ENCODE assay signal across 8 cellular contexts in genomic region chr19:48618916-48619691, GRCh38. TPM values are rescaled to one million over a fixed set of nuclear protein-coding genes. Genes with fewer than 3 reads are reported as not detected.
DNase-seq lines count a peak whose midpoint lies in the region; ATAC-seq and TF ChIP-seq lines count a peak whose summit lies in the region.

RPL18 (minus strand) TSS chr19:48619178; CDS start chr19:48619143, 35 bp downstream.
SPHK2 (plus strand) TSS chr19:48619506; CDS start chr19:48620515, 1,009 bp downstream.

- intact Hi-C loops in T-helper 1 cell treated with Interleukin-12 subunit alpha and Interleukin-12 subunit beta and Interleukin-4 antibody, amounts not matched to agents 30 ng/mL and 1 ng/mL, for 36 hours (cut with micrococcal nuclease) = loop anchor here (1.0 to 5.0 kb wide), 13 partner anchors 15 to 1257 kb away; partner anchors contain the start of genes CYTH2, EMP3, GRWD1 and GYS1
- intact Hi-C loops in heart right ventricle (cut with DNase I) = loop anchor here in 1 of 10 donors (1.0 kb wide), 1 partner anchor 30 kb away; no protein-coding TSS in a partner anchor
- intact Hi-C loops in posterior vena cava (cut with DNase I) = no loop called here
- intact Hi-C loops in upper lobe of right lung (cut with DNase I) = no loop called here

- DNase-seq in GM13976 (ENCODE audit: low spot score) (peak; percentile 99), NCI-H146 treated with DMSO at 0.1 percent for 48 hours (lab: John Stamatoyannopoulos, UW; ENCODE audit: unreplicated experiment) (peak; percentile 99), amniotic epithelial cell (ENCODE audit: low read depth) (peak; percentile 100), heart right ventricle (peak; percentile 97 to 98), posterior vena cava (ENCODE audit: low spot score) (peak; percentile 99), upper lobe of right lung (peak; percentile 98)

- ATAC-seq in HG02870 (IDR thresholded peaks at IDR 0.05; ENCODE audit: unreplicated experiment) (peak; percentile 80), heart right ventricle (peak; percentile 90 to 95 (median 93)), upper lobe of right lung (peak; percentile 89)

- 0% methylated on average over 69 of the region's 69 CpGs for WGBS in heart right ventricle, 2 donors

- H3K9me3 ChIP-seq in heart right ventricle = no peaks in the 10 kb centered on the region
- no peaks in the 10 kb centered on the region for H3K9me3 ChIP-seq in upper lobe of right lung

- H3K27ac ChIP-seq in heart right ventricle = peak within 1 kb of the TSS; percentile 64 to 93 (median 88)
- peak within 1 kb of the TSS; percentile 93 for H3K27ac ChIP-seq in upper lobe of right lung

- H3K36me3 ChIP-seq in heart right ventricle (peaks cover 0 to 39% (median 22%) of the 10 kb centered on the region in 9 donors), upper lobe of right lung (peaks cover 30% of the 10 kb centered on the region)

- H3K27me3 ChIP-seq in heart right ventricle (no peaks in the 10 kb centered on the region), upper lobe of right lung (no peaks in the 10 kb centered on the region)

- H3K4me3 ChIP-seq in heart right ventricle = peak within 1 kb of the TSS; percentile 74 to 95 (median 81)
- H3K4me3 ChIP-seq in upper lobe of right lung = peak within 1 kb of the TSS; percentile 90

- TF ChIP-seq CTCF in GM13976 (IDR thresholded peaks at IDR 0.05; ENCODE audit: borderline replicate concordance, control extremely low read depth, extremely low read depth, insufficient read depth, missing control alignments) (no peak), heart right ventricle (IDR thresholded peaks at IDR 0.05) (peak in 1 of 9 donors; percentile 9), upper lobe of right lung (IDR thresholded peaks at IDR 0.05) (no peak)

- in situ Hi-C loops in GM13976 (cut with MboI; ENCODE audit: low sequenced_read_pairs, unreplicated experiment) = no loop called here

- H3K4me1 ChIP-seq in heart right ventricle = peaks cover 18 to 60% (median 37%) of the 10 kb centered on the region in 9 donors
- H3K4me1 ChIP-seq in upper lobe of right lung = peaks cover 35% of the 10 kb centered on the region

RNA-seq across cellular contexts. Expression of gene RPL18, which starts in this region (rescaled TPM):
- total RNA-seq in T-helper 1 cell treated with Interleukin-12 subunit alpha and Interleukin-12 subunit beta and Interleukin-4 antibody, amounts not matched to agents 30 ng/mL and 1 ng/mL, for 36 hours = 1,358 and 1,391 TPM in 2 replicates
- 100 to 1,000 TPM; 493 to 753 (median 543) TPM for total RNA-seq in heart right ventricle
- 1,000 to 10,000 TPM; 1,418 to 2,257 TPM for polyA plus RNA-seq in heart right ventricle
- 100 to 1,000 TPM; 746 to 777 TPM for total RNA-seq in posterior vena cava
- 1,025 TPM for total RNA-seq in upper lobe of right lung

RNA-seq across cellular contexts. Expression of gene SPHK2, which starts in this region (rescaled TPM):
- 32.7 and 41.5 TPM in 2 replicates for total RNA-seq in T-helper 1 cell treated with Interleukin-12 subunit alpha and Interleukin-12 subunit beta and Interleukin-4 antibody, amounts not matched to agents 30 ng/mL and 1 ng/mL, for 36 hours
- total RNA-seq in heart right ventricle (10 to 100 TPM in 2 of 10 donors, 1 to 10 TPM in 8; 5.7 to 13.0 (median 7.7) TPM), posterior vena cava (10 to 100 TPM in 1 of 2 donors, 1 to 10 TPM in 1; 8.5 to 12.1 TPM), upper lobe of right lung (23.3 TPM)
- polyA plus RNA-seq in heart right ventricle = 10 to 100 TPM in 1 of 2 donors, 1 to 10 TPM in 1; 8.7 to 15.9 TPM

Comparison
In these comparisons a context has a peak if more than half of its experiments do, and no peak if none do; other contexts are left out.
1. Peak in every context shown above with its lines: DNase-seq, ATAC-seq, H3K4me3 ChIP-seq and H3K27ac ChIP-seq.